Comparison of ENCODE assay signal across 9 cellular contexts in genomic region chr1:150256193-150256548, GRCh38. TPM values are rescaled to one million over a fixed set of nuclear protein-coding genes. Genes with fewer than 3 reads are reported as not detected.
DNase-seq lines count a peak whose midpoint lies in the region; ATAC-seq and TF ChIP-seq lines count a peak whose summit lies in the region.
"Had no signal": no experiment of that assay in that cellular context is flagged by ENCODE, and none has a peak within 500 bp of the region (broad histone marks: within the 10 kb centered on the region; RNA-seq: fewer than 3 reads in every experiment).

No MANE protein-coding gene starts in this region.

- TF ChIP-seq RAD21 in SK-N-SH (IDR thresholded peaks at IDR 0.05; ENCODE audit: low read length): no peak

- CTCF ChIA-PET in SK-N-SH (lab: Yijun Ruan, JAX): interaction anchor here (0.6 to 8.7 kb wide), 43 partner anchors 9 to 875 kb away, joined by 3 to 110 read pairs (median 4); partner anchors contain the start of genes APH1A, C1orf54, C1orf56 and CIART

- ATAC-seq in HG03097 (IDR thresholded peaks at IDR 0.05; ENCODE audit: low FRiP score, unreplicated experiment): no peak
- ATAC-seq in HG03432 (IDR thresholded peaks at IDR 0.05; ENCODE audit: unreplicated experiment): no peak

- no peak for TF ChIP-seq EP300 in SK-N-SH (IDR thresholded peaks at IDR 0.05; ENCODE audit: borderline replicate concordance in 1 of 2, low read depth in 1 of 2, low read length in 1 of 2)

- no peaks in the 10 kb centered on the region for H3K36me3 ChIP-seq in SK-N-SH (replicated peaks in 1 of 2; ENCODE audit: control insufficient read depth in 1 of 2, insufficient read depth in 2 of 2, low read length in 1 of 2)
- no peaks in the 10 kb centered on the region for H3K36me3 ChIP-seq in hepatocyte (replicated peaks; ENCODE audit: insufficient read depth, low read depth)
- H3K36me3 ChIP-seq in spleen: no peaks in the 10 kb centered on the region

- intact Hi-C loops in spleen (cut with DNase I; ENCODE audit: low total_unique reads): no loop called here

- H3K9me2 ChIP-seq in SK-N-SH (no peaks in the 10 kb centered on the region), hepatocyte (replicated peaks; ENCODE audit: insufficient read depth) (no peaks in the 10 kb centered on the region)

- H3F3A ChIP-seq in SK-N-SH (replicated peaks; ENCODE audit: insufficient read depth): peaks cover 12% of the 10 kb centered on the region

- no peak overlapping the region; the same call in 1 of the 2 replicates for H3K9ac ChIP-seq in SK-N-SH

- H3K9me3 ChIP-seq in SK-N-SH (no peaks in the 10 kb centered on the region), hepatocyte (ENCODE audit: low read depth) (no peaks in the 10 kb centered on the region), spleen (no peaks in the 10 kb centered on the region)

- H3K27me3 ChIP-seq in SK-N-SH (ENCODE audit: insufficient read depth) (no peaks in the 10 kb centered on the region), hepatocyte (no peaks in the 10 kb centered on the region), spleen (replicated peaks in 1 of 7) (peaks cover 0 to 43% (median 11%) of the 10 kb centered on the region in 7 donors)

- H3K27ac ChIP-seq in SK-N-SH (ENCODE audit: low read depth in 2 of 2, low read length in 1 of 2): peak overlapping the region; percentile 65 to 81; a peak in 3 of 4 replicates
- H3K27ac ChIP-seq in hepatocyte: peak overlapping the region; percentile 51
- H3K27ac ChIP-seq in spleen: peak overlapping the region in 5 of 8 donors; percentile 7 to 75 (median 72)

- H4K20me1 ChIP-seq in SK-N-SH (ENCODE audit: insufficient read depth) (no peaks in the 10 kb centered on the region), hepatocyte (ENCODE audit: insufficient read depth, poor library complexity, severe bottlenecking) (no peaks in the 10 kb centered on the region)

- TF ChIP-seq POLR2A in spleen (IDR thresholded peaks at IDR 0.05): no peak

- POLR2A ChIA-PET in SK-N-SH (lab: Yijun Ruan, JAX): interaction anchor here (0.7 to 1.5 kb wide), 4 partner anchors 13 to 108 kb away, joined by 3 to 4 read pairs (median 4); partner anchors contain the start of genes APH1A and RPRD2

- 0% methylated on average over 1 of the region's 1 CpG for WGBS in SK-N-SH (ENCODE audit: low lambda C conversion rate)
- 4% methylated on average over 1 of the region's 1 CpG for WGBS in hepatocyte (ENCODE audit: low lambda C conversion rate, missing lambda C conversion rate)
- 0 to 3% (median 0%) methylated on average over 1 of the region's 1 CpG for WGBS in spleen, 5 donors

- H3K4me1 ChIP-seq in SK-N-SH (ENCODE audit: control insufficient read depth in 1 of 2, insufficient read depth in 2 of 2, low read depth in 1 of 2, low read length in 1 of 2) (peaks cover 17 to 21% of the 10 kb centered on the region in 2 experiments; a peak in 3 of 4 replicates), hepatocyte (ENCODE audit: insufficient read depth) (peaks cover 48% of the 10 kb centered on the region), spleen (peaks cover 6 to 30% (median 21%) of the 10 kb centered on the region in 6 donors)

- no peaks in the 10 kb centered on the region for H3K79me2 ChIP-seq in SK-N-SH (ENCODE audit: insufficient read depth)
- no peaks in the 10 kb centered on the region for H3K79me2 ChIP-seq in hepatocyte

- H2AFZ ChIP-seq in SK-N-SH (ENCODE audit: low read depth): peak overlapping the region; percentile 81
- peak overlapping the region; percentile 75 for H2AFZ ChIP-seq in hepatocyte

- TF ChIP-seq CTCF in SK-N-SH (IDR thresholded peaks at IDR 0.05) (no peak), hepatocyte (IDR thresholded peaks at IDR 0.05; ENCODE audit: poor library complexity) (no peak), spleen (IDR thresholded peaks at IDR 0.05 in 8 of 11, conservative IDR thresholded peaks at IDR 0.05 in 3 of 11) (peak in 1 of 11 experiments; percentile 20)

- peak; percentile 22 to 36 for DNase-seq in NCI-H2081 (lab: John Stamatoyannopoulos, UW)
- no peak for DNase-seq in NCI-H2081 treated with DMSO at 0.1 percent for 48 hours (lab: John Stamatoyannopoulos, UW)
- DNase-seq in SK-N-SH: no peak
- DNase-seq in hepatocyte (ENCODE audit: low spot score): no peak
- no peak for DNase-seq in spleen
- no peak for DNase-seq in NCI-H510A treated with DMSO at 0.1 percent for 48 hours (lab: John Stamatoyannopoulos, UW)

- peak overlapping the region; percentile 51; the same call in 1 of the 2 replicates for H3K4me2 ChIP-seq in SK-N-SH
- peak overlapping the region; percentile 76 for H3K4me2 ChIP-seq in hepatocyte

- H3K4me3 ChIP-seq in SK-N-SH (ENCODE audit: low read depth in 2 of 2, low read length in 1 of 2) (peak overlapping the region in 1 of 2 experiments; percentile 23; a peak in 1 of 4 replicates), hepatocyte (no peak overlapping the region), spleen (peak overlapping the region in 4 of 8 donors; percentile 21 to 56 (median 30))

TF ChIP-seq in SK-N-SH, 30 proteins besides CTCF, POLR2A, EP300 and RAD21 (continues in another document):
- TF ChIP-seq MAX (IDR thresholded peaks at IDR 0.05; ENCODE audit: low read depth) (no peak), ZBTB33 (IDR thresholded peaks at IDR 0.05; ENCODE audit: borderline replicate concordance, low read depth) (no peak), SMC3 (IDR thresholded peaks at IDR 0.05; ENCODE audit: low read depth, low read length) (no peak), USF2 (IDR thresholded peaks at IDR 0.05; ENCODE audit: borderline replicate concordance, low read depth, low read length) (no peak), RXRA (IDR thresholded peaks at IDR 0.05; ENCODE audit: borderline replicate concordance, low read depth) (no peak), USF1 (IDR thresholded peaks at IDR 0.05; ENCODE audit: borderline replicate concordance, low read depth) (no peak), GABPA (IDR thresholded peaks at IDR 0.05; ENCODE audit: low read depth) (no peak), YY1 (IDR thresholded peaks at IDR 0.05; ENCODE audit: low read depth) (no peak)

RNA-seq across cellular contexts. Expression of gene CA14, which starts 1.4 kb away (rescaled TPM):
- 0.08 and 0.16 TPM in 2 replicates for polyA plus RNA-seq in SK-N-SH (2012; rRNA removed)
- polyA plus RNA-seq in SK-N-SH (2012; cell fraction: cytosol; rRNA removed): 0.10 and 0.13 TPM in 2 replicates
- 0.07 and 0.15 TPM in 2 replicates for polyA plus RNA-seq in SK-N-SH (2012; cell fraction: nucleus; rRNA removed)
- total RNA-seq in hepatocyte: 2.4 and 4.6 TPM in 2 replicates
- polyA plus RNA-seq in hepatocyte: 6.0 and 7.3 TPM in 2 replicates
- total RNA-seq in spleen: not detected
- polyA plus RNA-seq in spleen: not detected
- total RNA-seq: glomerular endothelial cell had no signal

RNA-seq across cellular contexts. Expression of gene APH1A, which starts 12.6 kb away (rescaled TPM):
- polyA plus RNA-seq in SK-N-SH (2012; rRNA removed) (175 and 232 TPM in 2 replicates), hepatocyte (52.1 and 54.1 TPM in 2 replicates), spleen (100 to 1,000 TPM in 1 of 3 donors, 10 to 100 TPM in 2; 72.0 to 186 (median 87.3) TPM)
- polyA plus RNA-seq in SK-N-SH (2012; cell fraction: cytosol; rRNA removed): 141 and 194 TPM in 2 replicates
- polyA plus RNA-seq in SK-N-SH (2012; cell fraction: nucleus; rRNA removed): 83.8 and 134 TPM in 2 replicates
- total RNA-seq in hepatocyte (145 and 148 TPM in 2 replicates), spleen (100 to 1,000 TPM; 116 to 170 (median 135) TPM)

RNA-seq across cellular contexts. Expression of gene C1orf54, which starts 16.4 kb away (rescaled TPM):
- polyA plus RNA-seq in SK-N-SH (2012; rRNA removed) (18.0 and 25.7 TPM in 2 replicates), hepatocyte (7.2 and 16.5 TPM in 2 replicates), spleen (10 to 100 TPM; 23.4 to 46.7 (median 37.4) TPM)
- polyA plus RNA-seq in SK-N-SH (2012; cell fraction: cytosol; rRNA removed): 25.4 and 34.1 TPM in 2 replicates
- 5.4 and 9.7 TPM in 2 replicates for polyA plus RNA-seq in SK-N-SH (2012; cell fraction: nucleus; rRNA removed)
- total RNA-seq in hepatocyte (11.3 and 15.4 TPM in 2 replicates), spleen (10 to 100 TPM; 15.1 to 42.8 (median 28.7) TPM)

RNA-seq across cellular contexts. Expression of gene ANP32E, which starts 20.3 kb away (rescaled TPM):
- 8.2 and 8.7 TPM in 2 replicates for polyA plus RNA-seq in SK-N-SH (2012; rRNA removed)
- polyA plus RNA-seq in SK-N-SH (2012; cell fraction: cytosol; rRNA removed): 15.8 and 22.2 TPM in 2 replicates
- 0.87 and 2.7 TPM in 2 replicates for polyA plus RNA-seq in SK-N-SH (2012; cell fraction: nucleus; rRNA removed)
- 18.2 and 26.1 TPM in 2 replicates for total RNA-seq in hepatocyte
- polyA plus RNA-seq in hepatocyte: 20.0 and 21.5 TPM in 2 replicates
- 10 to 100 TPM; 29.8 to 44.0 (median 35.2) TPM for total RNA-seq in spleen
- 10 to 100 TPM; 24.6 to 35.6 (median 31.7) TPM for polyA plus RNA-seq in spleen

RNA-seq across cellular contexts. Expression of gene CIART, which starts 26.2 kb away (rescaled TPM):
- polyA plus RNA-seq in SK-N-SH (2012; rRNA removed) (3.2 and 4.4 TPM in 2 replicates), hepatocyte (4.4 and 7.1 TPM in 2 replicates), spleen (1 to 10 TPM in 2 of 3 donors, under 1 TPM in 1; 0.83 to 1.5 (median 1.3) TPM)
- polyA plus RNA-seq in SK-N-SH (2012; cell fraction: cytosol; rRNA removed): 1.6 and 2.3 TPM in 2 replicates
- polyA plus RNA-seq in SK-N-SH (2012; cell fraction: nucleus; rRNA removed): 6.7 and 7.9 TPM in 2 replicates
- total RNA-seq in hepatocyte (1.8 and 3.6 TPM in 2 replicates), spleen (1 to 10 TPM in 5 of 7 donors, under 1 TPM in 1, not detected in 1; 0.97 to 3.9 (median 2.9) TPM)

Comparison
In these comparisons a context has a peak if more than half of its experiments do, and no peak if none do; other contexts are left out.
1. DNase-seq: peak in NCI-H2081 (2 of 2); none in NCI-H2081 treated with DMSO at 0.1 percent for 48 hours (single experiment), SK-N-SH (single experiment), hepatocyte (single experiment), spleen (single experiment) and NCI-H510A treated with DMSO at 0.1 percent for 48 hours (single experiment).
2. Peak in every context shown above with its lines, with median percentiles within 50 percentile points of each other: H3K27ac ChIP-seq.